10 cellular contexts compared by ENCODE assay signal in the genomic region with DNA sequence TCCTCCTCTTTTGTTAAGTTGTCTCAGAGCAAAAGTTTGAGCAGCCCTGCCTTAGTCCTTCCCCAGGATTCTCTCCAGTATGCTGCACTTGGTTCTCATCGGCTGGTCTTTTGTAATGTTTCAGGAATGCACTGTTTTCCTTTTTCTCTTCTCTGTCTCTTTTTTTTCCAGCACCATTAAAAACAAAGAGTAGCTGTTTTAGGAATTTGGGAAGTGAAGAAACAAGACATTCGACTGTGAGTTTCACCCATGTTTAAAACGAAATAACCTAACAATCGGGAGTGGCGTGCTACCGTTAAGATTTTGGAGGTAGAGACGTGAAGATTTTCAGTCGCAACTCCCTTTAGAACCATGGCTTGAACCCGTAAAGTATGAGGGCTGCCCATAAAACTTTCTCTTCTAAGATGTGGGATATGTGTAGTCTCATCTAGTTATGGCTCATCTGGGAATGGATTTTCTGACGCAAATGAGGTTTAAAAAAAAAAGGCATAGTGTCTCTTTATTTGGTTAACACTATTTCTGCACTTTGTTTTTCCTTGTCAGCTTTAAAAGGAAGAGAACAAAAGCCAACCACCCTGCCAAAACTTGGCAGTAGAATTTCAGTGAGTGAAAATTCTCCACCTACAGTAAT. TPM values are rescaled to one million over a fixed set of nuclear protein-coding genes. Genes with fewer than 3 reads are reported as not detected.
DNase-seq lines count a peak whose midpoint lies in the region; ATAC-seq and TF ChIP-seq lines count a peak whose summit lies in the region.
"Had no signal": no experiment of that assay in that cellular context is flagged by ENCODE, and none has a peak within 500 bp of the region (broad histone marks: within the 10 kb centered on the region; RNA-seq: fewer than 3 reads in every experiment).

No MANE protein-coding gene starts in this region.

- no peaks in the 10 kb centered on the region for H3K9me3 ChIP-seq in Peyer's patch
- H3K9me3 ChIP-seq in osteoblast (ENCODE audit: low read depth, low read length): no peaks in the 10 kb centered on the region
- H3K9me3 ChIP-seq in uterus: no peaks in the 10 kb centered on the region
- H3K9me3 ChIP-seq in SJCRH30 (replicated peaks): no peaks in the 10 kb centered on the region

- no peak for ATAC-seq in T-cell (replicated peaks in 1 of 4)

- no peak overlapping the region for H3K27ac Mint-ChIP-seq in T-cell
- H3K27ac Mint-ChIP-seq: immature natural killer cell had no signal

- no peaks in the 10 kb centered on the region for H4K20me1 ChIP-seq in osteoblast (ENCODE audit: insufficient read depth, low read length)

- no peaks in the 10 kb centered on the region for H3K4me1 ChIP-seq in Peyer's patch
- H3K4me1 ChIP-seq in osteoblast (ENCODE audit: insufficient read depth, low read length): peaks cover 55% of the 10 kb centered on the region
- peaks cover 0 to 1% of the 10 kb centered on the region in 2 donors for H3K4me1 ChIP-seq in uterus
- no peaks in the 10 kb centered on the region for H3K4me1 ChIP-seq in SJCRH30

- H3K36me3 Mint-ChIP-seq in T-cell: no peaks in the 10 kb centered on the region
- H3K36me3 Mint-ChIP-seq: immature natural killer cell had no signal

- peak overlapping the region; percentile 75 for H3K4me2 ChIP-seq in osteoblast (ENCODE audit: insufficient read depth, low read length)

- intact Hi-C loops in uterus (cut with DNase I; ENCODE audit: low total_unique reads): no loop called here

- H3K4me3 ChIP-seq in Peyer's patch (peak overlapping the region in 1 of 4 donors; percentile 12), fibroblast of mammary gland (ENCODE audit: control insufficient read depth, low read depth, low read length) (peak overlapping the region; percentile 24), osteoblast (ENCODE audit: insufficient read depth, low read length) (peak overlapping the region; percentile 64), uterus (peak overlapping the region in 1 of 2 donors; percentile 26), SJCRH30 (no peak overlapping the region)

- TF ChIP-seq POLR2A in Peyer's patch (IDR thresholded peaks at IDR 0.05) (no peak), uterus (IDR thresholded peaks at IDR 0.05) (peak; percentile 24 to 45)

- H3K27me3 ChIP-seq in Peyer's patch (no peaks in the 10 kb centered on the region), osteoblast (ENCODE audit: insufficient read depth, low read length) (no peaks in the 10 kb centered on the region), uterus (no peaks in the 10 kb centered on the region), SJCRH30 (no peaks in the 10 kb centered on the region)

- no peak overlapping the region for H3K4me3 Mint-ChIP-seq in T-cell
- H3K4me3 Mint-ChIP-seq: immature natural killer cell had no signal

- CTCF ChIA-PET in HEK293T (lab: Yijun Ruan, JAX): no interaction called here
- CTCF ChIA-PET in T-cell (lab: Charles Lee): no interaction called here

- no peaks in the 10 kb centered on the region for H3K9me3 Mint-ChIP-seq in T-cell

- POLR2A ChIA-PET in HEK293T (lab: Yijun Ruan, JAX): no interaction called here
- POLR2A ChIA-PET in T-cell (lab: Charles Lee): no interaction called here

- H3K79me2 ChIP-seq in osteoblast (ENCODE audit: insufficient read depth, low read length): no peaks in the 10 kb centered on the region

- no peak for TF ChIP-seq CTCF in Peyer's patch (IDR thresholded peaks at IDR 0.05)
- TF ChIP-seq CTCF in fibroblast of mammary gland (conservative IDR thresholded peaks at IDR 0.05; ENCODE audit: control insufficient read depth, insufficient read depth, low read depth, low read length): no peak
- no peak for TF ChIP-seq CTCF in osteoblast (IDR thresholded peaks at IDR 0.05; ENCODE audit: extremely low read depth, low read depth, low read length)
- TF ChIP-seq CTCF in uterus (IDR thresholded peaks at IDR 0.05): peak in 1 of 4 experiments; percentile 14

- H3K4me1 Mint-ChIP-seq in T-cell: no peaks in the 10 kb centered on the region
- H3K4me1 Mint-ChIP-seq: immature natural killer cell had no signal

- no peaks in the 10 kb centered on the region for H3K36me3 ChIP-seq in Peyer's patch
- no peaks in the 10 kb centered on the region for H3K36me3 ChIP-seq in osteoblast (ENCODE audit: insufficient read depth, low read length)
- no peaks in the 10 kb centered on the region for H3K36me3 ChIP-seq in uterus
- H3K36me3 ChIP-seq in SJCRH30: no peaks in the 10 kb centered on the region

- H2AFZ ChIP-seq in osteoblast (ENCODE audit: low read length): peak overlapping the region; percentile 6

- H3K27me3 Mint-ChIP-seq in T-cell: peaks cover 0 to 6% of the 10 kb centered on the region in 2 donors

- DNase-seq in Peyer's patch (no peak), fibroblast of mammary gland (ENCODE audit: low read depth) (peak; percentile 88), osteoblast (ENCODE audit: insufficient read length, low spot score, missing footprints) (peak; percentile 76), uterus (peak; percentile 37 to 68), HEK293T (ENCODE audit: extremely low spot score) (no peak), T-cell (no peak), SJCRH30 (no peak)
- DNase-seq: DMS79 treated with DMSO at 0.1 percent for 48 hours, immature natural killer cell, NCI-H1417 treated with DMSO at 0.1 percent for 48 hours had no signal

- H3K27ac ChIP-seq in Peyer's patch (peak overlapping the region; percentile 13 to 76 (median 55)), osteoblast (ENCODE audit: low read depth, low read length) (peak overlapping the region; percentile 97), uterus (peak overlapping the region; percentile 93 to 99), SJCRH30 (no peak overlapping the region)

TF ChIP-seq in HEK293T, 16 proteins besides CTCF, POLR2A, EP300 and RAD21:
- TF ChIP-seq SUZ12 (IDR thresholded peaks at IDR 0.05): no peak
- TF ChIP-seq CTBP1 (IDR thresholded peaks at IDR 0.05; ENCODE audit: borderline replicate concordance): no peak
- TF ChIP-seq FOXK2 (IDR thresholded peaks at IDR 0.05): no peak
- no peak for TF ChIP-seq PKNOX1 (IDR thresholded peaks at IDR 0.05)
- TF ChIP-seq BHLHE40 (IDR thresholded peaks at IDR 0.05; ENCODE audit: borderline replicate concordance): no peak
- no peak for TF ChIP-seq TARDBP (IDR thresholded peaks at IDR 0.05)
- no peak for TF ChIP-seq L3MBTL2 (conservative IDR thresholded peaks at IDR 0.05)
- no peak for TF ChIP-seq ARNT (IDR thresholded peaks at IDR 0.05)
- TF ChIP-seq FOXM1 (IDR thresholded peaks at IDR 0.05; ENCODE audit: borderline replicate concordance): no peak
- no peak for TF ChIP-seq HDGF (IDR thresholded peaks at IDR 0.05; ENCODE audit: borderline replicate concordance)

RNA-seq across cellular contexts. Expression of gene RAB23, which starts 35.9 kb away (rescaled TPM):
- total RNA-seq in Peyer's patch: 10 to 100 TPM in 1 of 4 donors, 1 to 10 TPM in 3; 3.0 to 18.2 (median 5.0) TPM
- total RNA-seq in osteoblast: 74.0 and 82.2 TPM in 2 replicates
- 10 to 100 TPM; 54.4 to 95.3 (median 68.5) TPM for total RNA-seq in uterus
- 1 to 10 TPM in 2 of 5 donors, under 1 TPM in 3; 0.23 to 1.6 (median 0.82) TPM for total RNA-seq in T-cell
- 22.4 and 24.2 TPM in 2 replicates for total RNA-seq in SJCRH30 (2014; rRNA removed; shearing (Covaris generic))

RNA-seq across cellular contexts. Expression of gene PRIM2, which starts 59.4 kb away (rescaled TPM):
- total RNA-seq in Peyer's patch: 10 to 100 TPM in 1 of 4 donors, 1 to 10 TPM in 3; 4.9 to 19.8 (median 7.0) TPM
- total RNA-seq in osteoblast: 30.0 and 35.1 TPM in 2 replicates
- total RNA-seq in uterus: 10 to 100 TPM in 3 of 4 donors, 1 to 10 TPM in 1; 2.4 to 46.9 (median 23.1) TPM
- total RNA-seq in T-cell: 10 to 100 TPM; 11.5 to 17.9 (median 12.0) TPM
- total RNA-seq in SJCRH30 (2014; rRNA removed; shearing (Covaris generic)): 32.5 and 33.5 TPM in 2 replicates

Comparison
In these comparisons a context has a peak if more than half of its experiments do, and no peak if none do; other contexts are left out.
1. DNase-seq: peak in fibroblast of mammary gland (single experiment), osteoblast (single experiment) and uterus (2 of 2); none in Peyer's patch (0 of 3), HEK293T (single experiment), T-cell (0 of 34) and SJCRH30 (0 of 2).
2. POLR2A ChIP-seq: peak in uterus (2 of 2); none in Peyer's patch (0 of 2).